In genomic region chr6:107698146-107698545, GRCh38 we compare ENCODE assay signal across 10 cellular contexts.
DNase-seq lines count a peak whose midpoint lies in the region; TF ChIP-seq lines count a peak whose summit lies in the region.
"Had no signal": no experiment of that assay in that cellular context is flagged by ENCODE, and none has a peak within 500 bp of the region (broad histone marks: within the 10 kb centered on the region; RNA-seq: fewer than 3 reads in every experiment).

No MANE protein-coding gene starts in this region.

- H3K36me3 ChIP-seq in BJ (ENCODE audit: control insufficient read depth, insufficient read depth, low read length) (no peaks in the 10 kb centered on the region), BE2C (no peaks in the 10 kb centered on the region)

- no peaks in the 10 kb centered on the region for H3K4me1 ChIP-seq in BE2C

- peaks cover 25% of the 10 kb centered on the region for H3K4me1 Mint-ChIP-seq in nephron

- H3K9me3 ChIP-seq in BE2C: no peaks in the 10 kb centered on the region

- H3K4me3 ChIP-seq in BJ (ENCODE audit: low read depth, low read length): no peak overlapping the region
- no peak overlapping the region for H3K4me3 ChIP-seq in cardiac fibroblast (replicated peaks in 1 of 2; ENCODE audit: low read depth in 2 of 2, low read length in 2 of 2)
- H3K4me3 ChIP-seq in BE2C (ENCODE audit: low read depth, low read length): no peak overlapping the region

- POLR2A ChIA-PET in BJ (lab: Charles Lee): no interaction called here

- no peak overlapping the region for H3K4me3 Mint-ChIP-seq in nephron

- peak overlapping the region in 2 of 3 experiments; percentile 9 to 18 for H3K27ac Mint-ChIP-seq in nephron

- no peaks in the 10 kb centered on the region for H3K36me3 Mint-ChIP-seq in nephron (ENCODE audit: low read depth)

- no peaks in the 10 kb centered on the region for H3K9me3 Mint-ChIP-seq in nephron

- H3K27me3 ChIP-seq in BJ (ENCODE audit: control insufficient read depth, insufficient read depth, low read length): no peaks in the 10 kb centered on the region
- no peaks in the 10 kb centered on the region for H3K27me3 ChIP-seq in BE2C

- CTCF ChIA-PET in BJ (lab: Yijun Ruan, JAX): interaction anchor here (0.6 to 2.9 kb wide), 5 partner anchors 13 to 457 kb away, joined by 3 to 9 read pairs (median 3); no protein-coding TSS in a partner anchor

- DNase-seq in BJ (ENCODE audit: low read depth) (peak; percentile 13), HS-27A (ENCODE audit: low read depth) (peak; percentile 40), cardiac fibroblast (ENCODE audit: low read depth in 2 of 2) (peak; percentile 84 to 94), cerebellum (ENCODE audit: low spot score) (no peak), BE2C (no peak), midbrain (lab: John Stamatoyannopoulos, UW) (no peak)
- DNase-seq in activated effector memory CD4-positive, alpha-beta T cell treated with anti-CD3 and anti-CD28 coated beads, Interleukin-2, amount 50 U/mL, for 16 hours: no peak
- DNase-seq: amygdala, T1000 had no signal

- TF ChIP-seq CTCF in BJ (IDR thresholded peaks at IDR 0.05; ENCODE audit: insufficient read depth, low read depth, low read length) (no peak), cardiac fibroblast (IDR thresholded peaks at IDR 0.05; ENCODE audit: low read depth, low read length) (no peak), nephron (IDR thresholded peaks at IDR 0.05; ENCODE audit: unreplicated experiment in 3 of 3) (no peak), BE2C (IDR thresholded peaks at IDR 0.05; ENCODE audit: low read depth, low read length) (no peak)

- peaks cover 10% of the 10 kb centered on the region for H3K27me3 Mint-ChIP-seq in nephron (ENCODE audit: low read depth)

Comparison
In these comparisons a context has a peak if more than half of its experiments do, and no peak if none do; other contexts are left out.
1. DNase-seq: peak in BJ (single experiment), HS-27A (single experiment) and cardiac fibroblast (2 of 2); none in activated effector memory CD4-positive, alpha-beta T cell treated with anti-CD3 and anti-CD28 coated beads, Interleukin-2, amount 50 U/mL, for 16 hours (single experiment), cerebellum (single experiment), BE2C (single experiment) and midbrain (single experiment).